15 cellular contexts compared by ENCODE assay signal in genomic region chr1:19044975-19045831, GRCh38.
DNase-seq lines count a peak whose midpoint lies in the region; ATAC-seq and TF ChIP-seq lines count a peak whose summit lies in the region.
"Had no signal": no experiment of that assay in that cellular context is flagged by ENCODE, and none has a peak within 500 bp of the region (broad histone marks: within the 10 kb centered on the region; RNA-seq: fewer than 3 reads in every experiment).

No MANE protein-coding gene starts in this region.

- POLR2A ChIA-PET in activated CD8-positive, alpha-beta T cell treated with anti-CD3 and anti-CD28 coated beads for 36 hours (lab: Charles Lee), result interaction anchor here (1.3 kb wide), 1 partner anchor 208 kb away, joined by 3 read pairs; no protein-coding TSS in a partner anchor
- POLR2A ChIA-PET in activated CD8-positive, alpha-beta T cell treated with anti-CD3 and anti-CD28 coated beads, Interleukin-2, amount 10 ng/mL, durations not matched to agents 7 days and 5 days (lab: Charles Lee), result no interaction called here

- peak overlapping the region in 3 of 4 donors; percentile 10 to 75 (median 44) for H3K27ac ChIP-seq in body of pancreas
- H3K27ac ChIP-seq in lower lobe of right lung, result no peak overlapping the region

- peak; percentile 63 for DNase-seq in activated CD8-positive, alpha-beta T cell treated with anti-CD3 and anti-CD28 coated beads for 36 hours
- DNase-seq in activated CD8-positive, alpha-beta T cell treated with anti-CD3 and anti-CD28 coated beads, Interleukin-2, amount 10 ng/mL, durations not matched to agents 7 days and 5 days, result no peak
- DNase-seq in body of pancreas (no peak), lower lobe of right lung (peak; percentile 33)
- DNase-seq in stimulated activated naive CD8-positive, alpha-beta T cell treated with anti-CD3 and anti-CD28 coated beads, Interleukin-15, Interleukin-2, amounts not matched to agents 100 U/mL and 50 U/mL, for 24 hours, result peak; percentile 29
- DNase-seq in activated T-helper 1 cell treated with anti-CD3 and anti-CD28 coated beads, Interleukin-12 subunit alpha, Interleukin-12 subunit beta, Interleukin-2, Interleukin-4 antibody, amounts not matched to agents 30 ng/mL and 10 ng/mL and 1 ng/mL, durations not matched to agents 14 hours and 24 hours and 36 hours (ENCODE audit: low spot score), result no peak
- DNase-seq: DMS79, glutamatergic neuron, OCI-M1, T-helper 9 cell had no signal

- H3K36me3 ChIP-seq in body of pancreas (replicated peaks in 1 of 2; ENCODE audit: insufficient read depth in 1 of 2, low read depth in 2 of 2) (no peaks in the 10 kb centered on the region), lower lobe of right lung (no peaks in the 10 kb centered on the region)

- H3K36me3 Mint-ChIP-seq in activated CD8-positive, alpha-beta T cell treated with anti-CD3 and anti-CD28 coated beads for 36 hours (ENCODE audit: low read depth), result no peaks in the 10 kb centered on the region
- H3K36me3 Mint-ChIP-seq in activated CD8-positive, alpha-beta T cell treated with anti-CD3 and anti-CD28 coated beads, Interleukin-2, amount 10 ng/mL, durations not matched to agents 7 days and 5 days (ENCODE audit: low read depth), result no peaks in the 10 kb centered on the region
- no peaks in the 10 kb centered on the region for H3K36me3 Mint-ChIP-seq in activated T-helper 1 cell treated with anti-CD3 and anti-CD28 coated beads, Interleukin-12 subunit alpha, Interleukin-12 subunit beta, Interleukin-2, Interleukin-4 antibody, amounts not matched to agents 30 ng/mL and 10 ng/mL and 1 ng/mL, durations not matched to agents 14 hours and 24 hours and 36 hours (ENCODE audit: low read depth)
- H3K36me3 Mint-ChIP-seq: IgD-negative memory B cell, memory B cell had no signal

- peaks cover 32% of the 10 kb centered on the region for H3K4me1 ChIP-seq in body of pancreas
- no peaks in the 10 kb centered on the region for H3K4me1 ChIP-seq in lower lobe of right lung

- H3K4me3 ChIP-seq in body of pancreas, result no peak overlapping the region
- H3K4me3 ChIP-seq in lower lobe of right lung, result no peak overlapping the region

- TF ChIP-seq POLR2A in body of pancreas (IDR thresholded peaks at IDR 0.05), result no peak

- H3K4me1 Mint-ChIP-seq in activated CD8-positive, alpha-beta T cell treated with anti-CD3 and anti-CD28 coated beads for 36 hours (ENCODE audit: low read depth), result peaks cover 15% of the 10 kb centered on the region
- H3K4me1 Mint-ChIP-seq in activated CD8-positive, alpha-beta T cell treated with anti-CD3 and anti-CD28 coated beads, Interleukin-2, amount 10 ng/mL, durations not matched to agents 7 days and 5 days (ENCODE audit: low read depth), result peaks cover 4% of the 10 kb centered on the region
- H3K4me1 Mint-ChIP-seq in activated T-helper 1 cell treated with anti-CD3 and anti-CD28 coated beads, Interleukin-12 subunit alpha, Interleukin-12 subunit beta, Interleukin-2, Interleukin-4 antibody, amounts not matched to agents 30 ng/mL and 10 ng/mL and 1 ng/mL, durations not matched to agents 14 hours and 24 hours and 36 hours (ENCODE audit: low read depth), result no peaks in the 10 kb centered on the region

- intact Hi-C loops in activated CD8-positive, alpha-beta T cell treated with anti-CD3 and anti-CD28 coated beads for 36 hours (cut with micrococcal nuclease), result no loop called here
- intact Hi-C loops in body of pancreas (cut with DNase I) (no loop called here), lower lobe of right lung (cut with DNase I) (no loop called here)
- intact Hi-C loops in activated T-helper 1 cell treated with anti-CD3 and anti-CD28 coated beads, Interleukin-12 subunit alpha, Interleukin-12 subunit beta, Interleukin-2, Interleukin-4 antibody, amounts not matched to agents 30 ng/mL and 10 ng/mL and 1 ng/mL, durations not matched to agents 14 hours and 24 hours and 36 hours (cut with micrococcal nuclease), result no loop called here

- H3K9me3 ChIP-seq in body of pancreas, result no peaks in the 10 kb centered on the region
- H3K9me3 ChIP-seq in lower lobe of right lung, result no peaks in the 10 kb centered on the region

- H3K27ac Mint-ChIP-seq in activated CD8-positive, alpha-beta T cell treated with anti-CD3 and anti-CD28 coated beads for 36 hours, result no peak overlapping the region
- H3K27ac Mint-ChIP-seq in activated CD8-positive, alpha-beta T cell treated with anti-CD3 and anti-CD28 coated beads, Interleukin-2, amount 10 ng/mL, durations not matched to agents 7 days and 5 days, result no peak overlapping the region
- H3K27ac Mint-ChIP-seq in activated T-helper 1 cell treated with anti-CD3 and anti-CD28 coated beads, Interleukin-12 subunit alpha, Interleukin-12 subunit beta, Interleukin-2, Interleukin-4 antibody, amounts not matched to agents 30 ng/mL and 10 ng/mL and 1 ng/mL, durations not matched to agents 14 hours and 24 hours and 36 hours, result no peak overlapping the region
- H3K27ac Mint-ChIP-seq: IgD-negative memory B cell, memory B cell had no signal

- WGBS in body of pancreas, 2 donors, result 90% methylated on average over 17 to 24 of the region's 24 CpGs

- ATAC-seq in activated CD8-positive, alpha-beta T cell treated with anti-CD3 and anti-CD28 coated beads for 36 hours, result peak; percentile 87
- no peak for ATAC-seq in activated CD8-positive, alpha-beta T cell treated with anti-CD3 and anti-CD28 coated beads, Interleukin-2, amount 10 ng/mL, durations not matched to agents 7 days and 5 days
- no peak for ATAC-seq in body of pancreas
- ATAC-seq in lower lobe of right lung, result peak; percentile 3 to 29
- ATAC-seq in stimulated activated naive CD8-positive, alpha-beta T cell treated with anti-CD3 and anti-CD28 coated beads, Interleukin-15, Interleukin-2, amounts not matched to agents 100 U/mL and 50 U/mL, for 24 hours, result peak; percentile 62
- no peak for ATAC-seq in HG02884 (IDR thresholded peaks at IDR 0.05; ENCODE audit: unreplicated experiment)
- no peak for ATAC-seq in esophagus mucosa
- ATAC-seq: sciatic nerve had no signal

- TF ChIP-seq CTCF in activated CD8-positive, alpha-beta T cell treated with anti-CD3 and anti-CD28 coated beads for 36 hours (IDR thresholded peaks at IDR 0.05), result no peak
- TF ChIP-seq CTCF in body of pancreas (IDR thresholded peaks at IDR 0.05) (no peak), lower lobe of right lung (IDR thresholded peaks at IDR 0.05) (no peak)

- no peaks in the 10 kb centered on the region for H3K9me3 Mint-ChIP-seq in activated CD8-positive, alpha-beta T cell treated with anti-CD3 and anti-CD28 coated beads for 36 hours
- H3K9me3 Mint-ChIP-seq in activated CD8-positive, alpha-beta T cell treated with anti-CD3 and anti-CD28 coated beads, Interleukin-2, amount 10 ng/mL, durations not matched to agents 7 days and 5 days (ENCODE audit: insufficient read depth), result no peaks in the 10 kb centered on the region
- H3K9me3 Mint-ChIP-seq in activated T-helper 1 cell treated with anti-CD3 and anti-CD28 coated beads, Interleukin-12 subunit alpha, Interleukin-12 subunit beta, Interleukin-2, Interleukin-4 antibody, amounts not matched to agents 30 ng/mL and 10 ng/mL and 1 ng/mL, durations not matched to agents 14 hours and 24 hours and 36 hours, result no peaks in the 10 kb centered on the region
- H3K9me3 Mint-ChIP-seq: IgD-negative memory B cell, memory B cell had no signal

- H3K27me3 Mint-ChIP-seq in activated CD8-positive, alpha-beta T cell treated with anti-CD3 and anti-CD28 coated beads for 36 hours, result peaks cover 10% of the 10 kb centered on the region
- peaks cover 25% of the 10 kb centered on the region for H3K27me3 Mint-ChIP-seq in activated CD8-positive, alpha-beta T cell treated with anti-CD3 and anti-CD28 coated beads, Interleukin-2, amount 10 ng/mL, durations not matched to agents 7 days and 5 days (ENCODE audit: low read depth)
- H3K27me3 Mint-ChIP-seq in activated T-helper 1 cell treated with anti-CD3 and anti-CD28 coated beads, Interleukin-12 subunit alpha, Interleukin-12 subunit beta, Interleukin-2, Interleukin-4 antibody, amounts not matched to agents 30 ng/mL and 10 ng/mL and 1 ng/mL, durations not matched to agents 14 hours and 24 hours and 36 hours (ENCODE audit: insufficient read depth), result peaks cover 10% of the 10 kb centered on the region

- H3K4me3 Mint-ChIP-seq in activated CD8-positive, alpha-beta T cell treated with anti-CD3 and anti-CD28 coated beads for 36 hours, result no peak overlapping the region
- H3K4me3 Mint-ChIP-seq in activated CD8-positive, alpha-beta T cell treated with anti-CD3 and anti-CD28 coated beads, Interleukin-2, amount 10 ng/mL, durations not matched to agents 7 days and 5 days, result no peak overlapping the region
- H3K4me3 Mint-ChIP-seq in activated T-helper 1 cell treated with anti-CD3 and anti-CD28 coated beads, Interleukin-12 subunit alpha, Interleukin-12 subunit beta, Interleukin-2, Interleukin-4 antibody, amounts not matched to agents 30 ng/mL and 10 ng/mL and 1 ng/mL, durations not matched to agents 14 hours and 24 hours and 36 hours, result no peak overlapping the region
- H3K4me3 Mint-ChIP-seq: memory B cell had no signal

- CTCF ChIA-PET in activated CD8-positive, alpha-beta T cell treated with anti-CD3 and anti-CD28 coated beads for 36 hours (lab: Charles Lee), result no interaction called here
- CTCF ChIA-PET in activated CD8-positive, alpha-beta T cell treated with anti-CD3 and anti-CD28 coated beads, Interleukin-2, amount 10 ng/mL, durations not matched to agents 7 days and 5 days (lab: Charles Lee), result no interaction called here

- no peaks in the 10 kb centered on the region for H3K27me3 ChIP-seq in body of pancreas
- peaks cover 22% of the 10 kb centered on the region for H3K27me3 ChIP-seq in lower lobe of right lung (ENCODE audit: low read depth)

Comparison
In these comparisons a context has a peak if more than half of its experiments do, and no peak if none do; other contexts are left out.
1. ATAC-seq: peak in activated CD8-positive, alpha-beta T cell treated with anti-CD3 and anti-CD28 coated beads for 36 hours (single experiment), lower lobe of right lung (2 of 2) and stimulated activated naive CD8-positive, alpha-beta T cell treated with anti-CD3 and anti-CD28 coated beads, Interleukin-15, Interleukin-2, amounts not matched to agents 100 U/mL and 50 U/mL, for 24 hours (single experiment); none in activated CD8-positive, alpha-beta T cell treated with anti-CD3 and anti-CD28 coated beads, Interleukin-2, amount 10 ng/mL, durations not matched to agents 7 days and 5 days (single experiment), body of pancreas (single experiment), HG02884 (single experiment) and esophagus mucosa (single experiment).
2. DNase-seq: peak in activated CD8-positive, alpha-beta T cell treated with anti-CD3 and anti-CD28 coated beads for 36 hours (single experiment), lower lobe of right lung (single experiment) and stimulated activated naive CD8-positive, alpha-beta T cell treated with anti-CD3 and anti-CD28 coated beads, Interleukin-15, Interleukin-2, amounts not matched to agents 100 U/mL and 50 U/mL, for 24 hours (single experiment); none in activated CD8-positive, alpha-beta T cell treated with anti-CD3 and anti-CD28 coated beads, Interleukin-2, amount 10 ng/mL, durations not matched to agents 7 days and 5 days (single experiment), body of pancreas (0 of 4) and activated T-helper 1 cell treated with anti-CD3 and anti-CD28 coated beads, Interleukin-12 subunit alpha, Interleukin-12 subunit beta, Interleukin-2, Interleukin-4 antibody, amounts not matched to agents 30 ng/mL and 10 ng/mL and 1 ng/mL, durations not matched to agents 14 hours and 24 hours and 36 hours (single experiment).